8 cellular contexts compared by ENCODE assay signal in the genomic region with DNA sequence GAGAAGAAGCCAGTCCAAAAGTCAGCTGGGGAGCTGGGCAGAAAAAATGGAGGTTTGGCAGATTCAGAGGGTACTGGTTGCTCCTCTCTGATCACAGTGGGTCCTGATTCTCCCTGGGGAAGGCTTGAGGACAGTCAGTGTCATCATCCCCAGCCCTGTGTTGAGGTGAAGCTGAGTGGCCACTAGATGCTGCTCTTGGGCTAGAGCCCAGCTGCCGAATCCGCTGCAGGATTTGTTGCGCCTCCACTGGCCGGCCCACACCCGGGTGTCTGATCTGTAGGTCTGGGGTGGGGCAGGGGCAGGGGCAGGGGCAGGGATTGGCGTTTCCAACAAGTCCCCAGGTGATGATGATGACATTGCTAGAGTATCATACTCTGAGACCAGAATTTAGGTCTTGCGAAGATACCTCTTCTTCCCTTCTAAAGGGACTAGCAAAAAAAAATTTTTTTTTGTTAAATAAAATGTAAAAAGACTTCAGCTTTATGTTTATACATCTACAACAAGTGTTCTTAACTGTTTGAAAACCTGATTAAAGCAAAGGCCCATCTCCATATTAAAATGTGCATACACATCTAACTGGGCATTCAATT.
DNase-seq lines count a peak whose midpoint lies in the region; ATAC-seq and TF ChIP-seq lines count a peak whose summit lies in the region.

No MANE protein-coding gene starts in this region.

- H3K9me3 ChIP-seq in SJSA1 (replicated peaks) (no peaks in the 10 kb centered on the region), fibroblast of lung (ENCODE audit: control insufficient read depth, insufficient read depth, low read depth, low read length) (no peaks in the 10 kb centered on the region), osteoblast (ENCODE audit: low read depth, low read length) (no peaks in the 10 kb centered on the region)

- no peak overlapping the region for H3K9ac ChIP-seq in fibroblast of lung (ENCODE audit: insufficient read depth, low read length)

- no peak overlapping the region for H2AFZ ChIP-seq in fibroblast of lung (ENCODE audit: low read length)
- no peak overlapping the region for H2AFZ ChIP-seq in osteoblast (ENCODE audit: low read length)

- H4K20me1 ChIP-seq in fibroblast of lung (ENCODE audit: control insufficient read depth, extremely low read depth, insufficient read depth, low read length) (no peaks in the 10 kb centered on the region), osteoblast (ENCODE audit: insufficient read depth, low read length) (no peaks in the 10 kb centered on the region)

- no peak overlapping the region for H3K4me3 ChIP-seq in SJSA1
- H3K4me3 ChIP-seq in fibroblast of lung (replicated peaks in 1 of 4; ENCODE audit: control extremely low read depth in 1 of 4, insufficient read depth in 1 of 4, low read depth in 3 of 4, low read length in 4 of 4) = no peak overlapping the region
- no peak overlapping the region for H3K4me3 ChIP-seq in osteoblast (ENCODE audit: insufficient read depth, low read length)

- H3K4me2 ChIP-seq in fibroblast of lung (ENCODE audit: extremely low read depth, insufficient read depth, low read length) = no peak overlapping the region
- H3K4me2 ChIP-seq in osteoblast (ENCODE audit: insufficient read depth, low read length) = no peak overlapping the region

- H3K27me3 ChIP-seq in SJSA1 (replicated peaks) (no peaks in the 10 kb centered on the region), fibroblast of lung (ENCODE audit: control insufficient read depth, insufficient read depth, low read length) (no peaks in the 10 kb centered on the region), osteoblast (ENCODE audit: insufficient read depth, low read length) (no peaks in the 10 kb centered on the region)

- H3K79me2 ChIP-seq in fibroblast of lung (ENCODE audit: control insufficient read depth, insufficient read depth, low read length) (no peaks in the 10 kb centered on the region), osteoblast (ENCODE audit: insufficient read depth, low read length) (no peaks in the 10 kb centered on the region)

- no peak for ATAC-seq in HG03439 (IDR thresholded peaks at IDR 0.05; ENCODE audit: unreplicated experiment)

- H3K36me3 ChIP-seq in SJSA1 (no peaks in the 10 kb centered on the region), fibroblast of lung (ENCODE audit: control insufficient read depth, insufficient read depth, low read length) (no peaks in the 10 kb centered on the region), osteoblast (ENCODE audit: insufficient read depth, low read length) (no peaks in the 10 kb centered on the region)

- H3K4me1 ChIP-seq in SJSA1 (replicated peaks) (peaks cover 47% of the 10 kb centered on the region), fibroblast of lung (ENCODE audit: control insufficient read depth, extremely low read depth, insufficient read depth, low read length) (peaks cover 7% of the 10 kb centered on the region), osteoblast (ENCODE audit: insufficient read depth, low read length) (peaks cover 8% of the 10 kb centered on the region)

- TF ChIP-seq CTCF in fibroblast of lung (conservative IDR thresholded peaks at IDR 0.05 in 1 of 2, IDR thresholded peaks at IDR 0.05 in 1 of 2; ENCODE audit: low read depth in 1 of 2, low read length in 2 of 2) = peak; percentile 75 to 95
- peak; percentile 85 for TF ChIP-seq CTCF in osteoblast (IDR thresholded peaks at IDR 0.05; ENCODE audit: extremely low read depth, low read depth, low read length)

- no peak overlapping the region for H3K27ac ChIP-seq in SJSA1
- no peak overlapping the region for H3K27ac ChIP-seq in fibroblast of lung (ENCODE audit: insufficient read depth, low read length)
- no peak overlapping the region for H3K27ac ChIP-seq in osteoblast (ENCODE audit: low read depth, low read length)

- DNase-seq in D341Med (ENCODE audit: low spot score) (peak; percentile 84), HT1080 (ENCODE audit: low read depth) (peak; percentile 68), SJSA1 (ENCODE audit: low read depth in 1 of 2, low spot score in 2 of 2) (peak; percentile 61 to 86), fibroblast of lung (ENCODE audit: low read depth in 2 of 2) (peak; percentile 64 to 72), osteoblast (ENCODE audit: insufficient read length, low spot score, missing footprints) (peak; percentile 97)
- no peak for DNase-seq in activated CD4-positive, alpha-beta T cell treated with anti-CD3 and anti-CD28 coated beads, Interleukin-2, amount 50 U/mL, for 1 hour
- no peak for DNase-seq in activated CD4-positive, alpha-beta T cell treated with anti-CD3 and anti-CD28 coated beads for 4 hours

Comparison
In these comparisons a context has a peak if more than half of its experiments do, and no peak if none do; other contexts are left out.
1. DNase-seq: peak in D341Med (single experiment), HT1080 (single experiment), SJSA1 (2 of 2), fibroblast of lung (2 of 2) and osteoblast (single experiment); none in activated CD4-positive, alpha-beta T cell treated with anti-CD3 and anti-CD28 coated beads, Interleukin-2, amount 50 U/mL, for 1 hour (single experiment) and activated CD4-positive, alpha-beta T cell treated with anti-CD3 and anti-CD28 coated beads for 4 hours (0 of 2).